8 cellular contexts compared by ENCODE assay signal in genomic region chr3:126083913-126084514, GRCh38. TPM values are rescaled to one million over a fixed set of nuclear protein-coding genes. Genes with fewer than 3 reads are reported as not detected.
DNase-seq lines count a peak whose midpoint lies in the region; ATAC-seq, FAIRE-seq and TF ChIP-seq lines count a peak whose summit lies in the region.

TSS of gene SLC41A3 (minus strand) at chr3:126084124. CDS start at chr3:126068219, 15,905 bp downstream.

- peak in 1 of 3 experiments; percentile 21; a peak in 1 of 4 replicates for TF ChIP-seq CTCF in H1 (IDR thresholded peaks at IDR 0.05; ENCODE audit: control extremely low read depth in 1 of 3, insufficient read depth in 1 of 3, low read depth in 1 of 3, low read length in 3 of 3)

- TF ChIP-seq RAD21 in H1 (IDR thresholded peaks at IDR 0.05 in 1 of 2, conservative IDR thresholded peaks at IDR 0.05 in 1 of 2; ENCODE audit: low read depth in 2 of 2, low read length in 2 of 2): peak in 1 of 2 experiments; percentile 16; a peak in 1 of 4 replicates

- H3K4me2 ChIP-seq in H1 (ENCODE audit: insufficient read depth in 1 of 2, low read depth in 2 of 2, low read length in 2 of 2) (peak within 1 kb of the TSS; percentile 56 to 85), mesendoderm (ENCODE audit: low read length) (peak within 1 kb of the TSS; percentile 89)

- H3K79me1 ChIP-seq in H1 (ENCODE audit: low read depth, low read length) (no peaks in the 10 kb centered on the region), mesendoderm (ENCODE audit: low read length) (no peaks in the 10 kb centered on the region)

- H2AK5ac ChIP-seq in H1 (ENCODE audit: low read depth, low read length) (no peak within 1 kb of the TSS), mesendoderm (ENCODE audit: low read length) (no peak within 1 kb of the TSS)

- H3K9me3 ChIP-seq in H1 (ENCODE audit: insufficient read depth in 2 of 2, low read depth in 1 of 2, low read length in 1 of 2): peaks cover 11 to 22% of the 10 kb centered on the region in 2 experiments

- peak in 1 of 2 experiments; percentile 33; a peak in 1 of 3 replicates for TF ChIP-seq POLR2A in H1 (IDR thresholded peaks at IDR 0.05; ENCODE audit: control extremely low read depth in 1 of 2, low read depth in 2 of 2, low read length in 2 of 2)

- ATAC-seq in GM19467 (IDR thresholded peaks at IDR 0.05; ENCODE audit: unreplicated experiment): peak; percentile 94

- H3K27me3 ChIP-seq in H1 (replicated peaks in 1 of 4; ENCODE audit: control insufficient read depth in 3 of 4, extremely low read depth in 1 of 4, insufficient read depth in 3 of 4, low read length in 3 of 4) (no peaks in the 10 kb centered on the region; a peak in 1 of 7 replicates), mesendoderm (ENCODE audit: insufficient read depth, low read length, poor library complexity) (no peaks in the 10 kb centered on the region)

- H2BK12ac ChIP-seq in H1 (ENCODE audit: low read depth, low read length): no peak within 1 kb of the TSS

- H3K36me3 ChIP-seq in H1 (ENCODE audit: control insufficient read depth in 2 of 4, insufficient read depth in 4 of 4, low read length in 3 of 4) (no peaks in the 10 kb centered on the region; a peak in 1 of 8 replicates), mesendoderm (ENCODE audit: control insufficient read depth, insufficient read depth, low read length) (no peaks in the 10 kb centered on the region)

- no peak within 1 kb of the TSS for H2BK15ac ChIP-seq in H1 (ENCODE audit: low read length)
- no peak within 1 kb of the TSS for H2BK15ac ChIP-seq in mesendoderm (replicated peaks; ENCODE audit: low read depth)

- no peaks in the 10 kb centered on the region for H3K4me1 ChIP-seq in H1 (replicated peaks in 1 of 4; ENCODE audit: control insufficient read depth in 3 of 4, insufficient read depth in 4 of 4, low read length in 3 of 4)
- no peaks in the 10 kb centered on the region for H3K4me1 ChIP-seq in mesendoderm (ENCODE audit: control insufficient read depth, low read depth, low read length)

- CTCF ChIA-PET in H1 (lab: Charles Lee; ENCODE audit: partially characterized antibody): interaction anchor here (0.7 kb wide), 1 partner anchor 10 kb away, joined by 3 read pairs; no protein-coding TSS in a partner anchor

- no peak within 1 kb of the TSS for H3K23ac ChIP-seq in H1 (ENCODE audit: insufficient read length)
- no peak within 1 kb of the TSS for H3K23ac ChIP-seq in mesendoderm (ENCODE audit: low read length)

- H3K4ac ChIP-seq in H1 (replicated peaks; ENCODE audit: insufficient read length, low read depth, low read length) (peak within 1 kb of the TSS; percentile 53), mesendoderm (ENCODE audit: low read depth, low read length) (no peak within 1 kb of the TSS)

- peaks cover 4% of the 10 kb centered on the region; the same call in 1 of the 2 replicates for H3K23me2 ChIP-seq in H1 (ENCODE audit: low read depth, low read length)

- H3K79me2 ChIP-seq in H1 (ENCODE audit: control insufficient read depth in 1 of 2, insufficient read depth in 2 of 2, low read length in 2 of 2) (no peaks in the 10 kb centered on the region), mesendoderm (ENCODE audit: control insufficient read depth, insufficient read depth, low read length) (no peaks in the 10 kb centered on the region)

- TF ChIP-seq EP300 in H1 (IDR thresholded peaks at IDR 0.05; ENCODE audit: borderline replicate concordance in 1 of 2, low read depth in 2 of 2, low read length in 2 of 2): no peak

- H3K27ac ChIP-seq in H1 (ENCODE audit: low read depth, low read length): no peak within 1 kb of the TSS
- H3K27ac ChIP-seq in mesendoderm (ENCODE audit: low read depth, low read length): peak within 1 kb of the TSS; percentile 47

- H2BK20ac ChIP-seq in H1 (ENCODE audit: low read length): no peak within 1 kb of the TSS

- H2BK120ac ChIP-seq in H1 (replicated peaks; ENCODE audit: low read depth, low read length) (no peak within 1 kb of the TSS), mesendoderm (ENCODE audit: low read depth, low read length) (peak within 1 kb of the TSS; percentile 85)

- POLR2A ChIA-PET in H1 (lab: Charles Lee; ENCODE audit: partially characterized antibody): interaction anchor here (0.7 kb wide), 1 partner anchor 120 kb away, joined by 3 read pairs; no protein-coding TSS in a partner anchor

- H3K18ac ChIP-seq in H1 (ENCODE audit: extremely low read depth, low read length): no peak within 1 kb of the TSS; the same call in 1 of the 2 replicates
- peak within 1 kb of the TSS; percentile 100 for H3K18ac ChIP-seq in mesendoderm (ENCODE audit: low read length)

- H3K4me3 ChIP-seq in H1 (ENCODE audit: extremely low read depth in 1 of 4, insufficient read depth in 2 of 4, low read depth in 3 of 4, low read length in 4 of 4): peak within 1 kb of the TSS; percentile 61 to 89 (median 66)
- H3K4me3 ChIP-seq in mesendoderm (ENCODE audit: low read length): peak within 1 kb of the TSS; percentile 73

- H4K20me1 ChIP-seq in H1 (replicated peaks in 1 of 2; ENCODE audit: control insufficient read depth in 1 of 2, insufficient read depth in 2 of 2, low read length in 2 of 2): no peaks in the 10 kb centered on the region

- no peak within 1 kb of the TSS; the same call in 1 of the 2 replicates for H2AFZ ChIP-seq in H1 (ENCODE audit: low read length)

- H4K5ac ChIP-seq in H1 (ENCODE audit: insufficient read length, low read depth, low read length) (peak within 1 kb of the TSS; percentile 51), mesendoderm (ENCODE audit: low read length) (no peak within 1 kb of the TSS)

- FAIRE-seq in H1 (lab: Jason Lieb, UNC): no peak

- DNase-seq in COLO829 (ENCODE audit: low spot score): peak; percentile 90
- DNase-seq in HPDE6-E6E7 (ENCODE audit: extremely low spot score): peak; percentile 73
- peak; percentile 15 for DNase-seq in NK-92 (lab: John Stamatoyannopoulos, UW; ENCODE audit: unreplicated experiment)
- DNase-seq in activated CD8-positive, alpha-beta memory T cell treated with anti-CD3 and anti-CD28 coated beads for 4 hours (ENCODE audit: low read depth in 2 of 2): peak; percentile 64 to 68
- peak; percentile 21 to 89 for DNase-seq in H1 (ENCODE audit: low read depth in 1 of 2, low spot score in 2 of 2)
- peak; percentile 86 for DNase-seq in mesendoderm
- peak; percentile 82 for DNase-seq in stimulated activated CD8-positive, alpha-beta memory T cell treated with anti-CD3 and anti-CD28 coated beads, Interleukin-12 subunit alpha, Interleukin-12 subunit beta, amount 100 ng/mL, for 4 hours (ENCODE audit: low read depth)

- H3K9ac ChIP-seq in H1 (replicated peaks in 1 of 4; ENCODE audit: extremely low read depth in 1 of 4, low read depth in 3 of 4, low read length in 3 of 4) (peak within 1 kb of the TSS in 3 of 4 experiments; percentile 7 to 61 (median 48); a peak in 4 of 7 replicates), mesendoderm (ENCODE audit: low read length) (peak within 1 kb of the TSS; percentile 92)

- WGBS in H1 (ENCODE audit: extremely low coverage in 1 of 2, insufficient coverage in 1 of 2, insufficient read length in 1 of 2, insufficient replicate concordance in 2 of 2, low coverage in 1 of 2, low lambda C conversion rate in 2 of 2, missing lambda C conversion rate in 1 of 2), 2 experiments: 6% methylated on average over 11 of the region's 66 CpGs; no CpG with 5 or more reads in 1 of the 2 experiments
- WGBS in mesendoderm (ENCODE audit: extremely low coverage, insufficient coverage, low lambda C conversion rate): no CpG with 5 or more reads among the region's 66 CpGs

- H3K56ac ChIP-seq in H1 (replicated peaks; ENCODE audit: insufficient read length, low read depth, low read length) (no peak within 1 kb of the TSS), mesendoderm (ENCODE audit: low read length) (peak within 1 kb of the TSS; percentile 95)

- no peak within 1 kb of the TSS for H4K91ac ChIP-seq in H1 (replicated peaks; ENCODE audit: insufficient read length, low read length)

- H3K14ac ChIP-seq in H1 (ENCODE audit: insufficient read length): no peak within 1 kb of the TSS

- H2BK5ac ChIP-seq in H1 (ENCODE audit: low read depth, low read length) (peak within 1 kb of the TSS; percentile 60; the same call in 1 of the 2 replicates), mesendoderm (ENCODE audit: low read length) (no peak within 1 kb of the TSS)

- H4K8ac ChIP-seq in H1 (ENCODE audit: extremely low read depth, insufficient read depth, low read length) (peak within 1 kb of the TSS; percentile 80), mesendoderm (ENCODE audit: low read depth, low read length) (peak within 1 kb of the TSS; percentile 99)

TF ChIP-seq in H1, 55 proteins besides CTCF, POLR2A, EP300 and RAD21 (continues in another document):
- no peak for TF ChIP-seq SAP30 (IDR thresholded peaks at IDR 0.05; ENCODE audit: insufficient read depth, insufficient replicate concordance, low read length)
- no peak for TF ChIP-seq GABPA (IDR thresholded peaks at IDR 0.05; ENCODE audit: borderline replicate concordance, insufficient read depth, low read length)
- TF ChIP-seq EGR1 (IDR thresholded peaks at IDR 0.05; ENCODE audit: borderline replicate concordance, low read depth, low read length): no peak
- TF ChIP-seq BACH1 (IDR thresholded peaks at IDR 0.05; ENCODE audit: low read length): no peak
- TF ChIP-seq MAFK (IDR thresholded peaks at IDR 0.05; ENCODE audit: low read depth, low read length): no peak
- TF ChIP-seq NRF1 (IDR thresholded peaks at IDR 0.05; ENCODE audit: low read depth, low read length): no peak
- no peak for TF ChIP-seq SRF (IDR thresholded peaks at IDR 0.05; ENCODE audit: low read depth, low read length)
- no peak for TF ChIP-seq BCL11A (IDR thresholded peaks at IDR 0.05; ENCODE audit: low read depth in 2 of 2, low read length in 2 of 2)
- TF ChIP-seq HDAC2 (IDR thresholded peaks at IDR 0.05; ENCODE audit: borderline replicate concordance in 1 of 2, low read depth in 2 of 2, low read length in 2 of 2): peak in 1 of 2 experiments; percentile 41; a peak in 1 of 4 replicates
- TF ChIP-seq SP4 (IDR thresholded peaks at IDR 0.05; ENCODE audit: low read length): no peak
- no peak for TF ChIP-seq MAX (IDR thresholded peaks at IDR 0.05)
- no peak for TF ChIP-seq TCF12 (IDR thresholded peaks at IDR 0.05; ENCODE audit: low read depth, low read length)

RNA-seq across cellular contexts. Expression of gene SLC41A3, which starts in this region (rescaled TPM):
- total RNA-seq in H1 (2021; fragmentation: NEBNext Ultra II Directional; extraction: Animal tissue kit (Norgen Biotek cat#: 25700)): 22.7 and 30.2 TPM in 2 replicates
- 56.4 and 70.1 TPM in 2 replicates for polyA plus RNA-seq in H1 (2011; rRNA removed)
- 57.6 TPM for polyA plus RNA-seq in H1 (2011; cell fraction: cytosol; rRNA removed)
- 94.1 TPM for polyA plus RNA-seq in H1 (2011; cell fraction: nucleus; rRNA removed)
- 22.8 to 34.2 TPM (median 32.2 TPM) in 4 replicates for polyA plus RNA-seq in H1 (2012, experiment 1 of 2)
- 36.8 TPM for polyA plus RNA-seq in H1 (2012, experiment 2 of 2)
- 38.6 TPM for polyA plus RNA-seq in H1 (2013, experiment 1 of 2)
- 42.0 TPM for polyA plus RNA-seq in H1 (2013, experiment 2 of 2)
- polyA minus RNA-seq in H1 (2011; rRNA and poly(A)+ RNA removed): 48.7 and 58.0 TPM in 2 replicates
- polyA minus RNA-seq in H1 (2011; cell fraction: cytosol; rRNA and poly(A)+ RNA removed): 28.3 TPM
- 44.6 TPM for polyA minus RNA-seq in H1 (2011; cell fraction: nucleus; rRNA and poly(A)+ RNA removed)
- polyA plus RNA-seq in mesendoderm (2013, experiment 1 of 2): 25.6 TPM
- polyA plus RNA-seq in mesendoderm (2013, experiment 2 of 2): 26.0 TPM

Comparison
In these comparisons a context has a peak if more than half of its experiments do, and no peak if none do; other contexts are left out.
1. DNase-seq: peak in every context shown above with its lines; median percentile 90 in COLO829; 86 in mesendoderm; 82 in stimulated activated CD8-positive, alpha-beta memory T cell treated with anti-CD3 and anti-CD28 coated beads, Interleukin-12 subunit alpha, Interleukin-12 subunit beta, amount 100 ng/mL, for 4 hours; 73 in HPDE6-E6E7; 66 in activated CD8-positive, alpha-beta memory T cell treated with anti-CD3 and anti-CD28 coated beads for 4 hours; 55 in H1; 15 in NK-92.